ENCODE assay signal across 9 cellular contexts in genomic region chr3:141243295-141243707, GRCh38. TPM values are rescaled to one million over a fixed set of nuclear protein-coding genes. Genes with fewer than 3 reads are reported as not detected.
A peak's percentile ranks its signal among the peaks of the same experiment; 100 is the strongest.
DNase-seq lines count a peak whose midpoint lies in the region; ATAC-seq and TF ChIP-seq lines count a peak whose summit lies in the region.
"Had no signal": no experiment of that assay in that cellular context is flagged by ENCODE, and none has a peak within 500 bp of the region (broad histone marks: within the 10 kb centered on the region; RNA-seq: fewer than 3 reads in every experiment).

No MANE protein-coding gene starts in this region.

- DNase-seq in D341Med (ENCODE audit: low spot score) (peak; percentile 24), dorsolateral prefrontal cortex (peak in 7 of 10 donors; percentile 45 to 76 (median 62)), posterior vena cava (ENCODE audit: low spot score) (no peak)
- peak; percentile 72 for DNase-seq in activated CD4-positive, alpha-beta memory T cell treated with anti-CD3 and anti-CD28 coated beads for 36 hours
- peak; percentile 9 to 22 for DNase-seq in stimulated activated CD4-positive, alpha-beta T cell treated with anti-CD3 and anti-CD28 coated beads, Interleukin-15, amount 100 ng/mL, for 1 hour (ENCODE audit: low read depth in 1 of 2, low spot score in 1 of 2)
- DNase-seq: DMS53 had no signal

- peak overlapping the region in 1 of 59 donors; percentile 21 for H3K4me3 ChIP-seq in dorsolateral prefrontal cortex

- peak overlapping the region; percentile 25 for H3K4me3 Mint-ChIP-seq in activated CD4-positive, alpha-beta memory T cell treated with anti-CD3 and anti-CD28 coated beads for 36 hours

- peaks cover 3% of the 10 kb centered on the region for H3K36me3 Mint-ChIP-seq in activated CD4-positive, alpha-beta memory T cell treated with anti-CD3 and anti-CD28 coated beads for 36 hours

- POLR2A ChIA-PET in activated CD4-positive, alpha-beta memory T cell treated with anti-CD3 and anti-CD28 coated beads for 36 hours (lab: Charles Lee) = interaction anchor here (2.2 kb wide), 1 partner anchor 12 kb away, joined by 8 read pairs; the partner anchor contains the start of gene PXYLP1

- H3K27ac ChIP-seq in dorsolateral prefrontal cortex = peak overlapping the region in 11 of 59 donors; percentile 3 to 64 (median 38)

- H3K27me3 Mint-ChIP-seq in activated CD4-positive, alpha-beta memory T cell treated with anti-CD3 and anti-CD28 coated beads for 36 hours = no peaks in the 10 kb centered on the region

- ATAC-seq in GM18502 (IDR thresholded peaks at IDR 0.05; ENCODE audit: poor library complexity, unreplicated experiment) = no peak
- no peak for ATAC-seq in HG03342 (IDR thresholded peaks at IDR 0.05; ENCODE audit: unreplicated experiment)
- no peak for ATAC-seq in GM21619 (IDR thresholded peaks at IDR 0.05; ENCODE audit: unreplicated experiment)

- no peaks in the 10 kb centered on the region for H3K27me3 ChIP-seq in dorsolateral prefrontal cortex

- H3K4me1 Mint-ChIP-seq in activated CD4-positive, alpha-beta memory T cell treated with anti-CD3 and anti-CD28 coated beads for 36 hours (ENCODE audit: low read depth) = peaks cover 22% of the 10 kb centered on the region

- intact Hi-C loops in activated CD4-positive, alpha-beta memory T cell treated with anti-CD3 and anti-CD28 coated beads for 36 hours (cut with micrococcal nuclease) = no loop called here
- intact Hi-C loops in dorsolateral prefrontal cortex (cut with DNase I) = no loop called here
- intact Hi-C loops in posterior vena cava (cut with DNase I) = no loop called here

- no peaks in the 10 kb centered on the region for H3K9me3 Mint-ChIP-seq in activated CD4-positive, alpha-beta memory T cell treated with anti-CD3 and anti-CD28 coated beads for 36 hours

- CTCF ChIA-PET in activated CD4-positive, alpha-beta memory T cell treated with anti-CD3 and anti-CD28 coated beads for 36 hours (lab: Charles Lee) = interaction anchor here (1.2 to 4.5 kb wide), 3 partner anchors 11 to 31 kb away, joined by 3 to 31 read pairs (median 7); partner anchors contain the start of gene PXYLP1

- H3K27ac Mint-ChIP-seq in activated CD4-positive, alpha-beta memory T cell treated with anti-CD3 and anti-CD28 coated beads for 36 hours = no peak overlapping the region

- no peak for TF ChIP-seq CTCF in dorsolateral prefrontal cortex (IDR thresholded peaks at IDR 0.05 in 54 of 56, conservative IDR thresholded peaks at IDR 0.05 in 2 of 56; ENCODE audit: low read depth in 1 of 56, partially characterized antibody in 56 of 56)

RNA-seq across cellular contexts. Expression of gene PXYLP1, which starts 11.7 kb away (rescaled TPM):
- total RNA-seq in activated CD4-positive, alpha-beta memory T cell treated with anti-CD3 and anti-CD28 coated beads for 36 hours = 10 to 100 TPM in 1 of 2 experiments, 1 to 10 TPM in 1; 9.0 to 11.6 TPM
- total RNA-seq in dorsolateral prefrontal cortex = 10 to 100 TPM; 19.8 to 55.1 (median 36.4) TPM
- 10 to 100 TPM; 11.0 to 13.8 TPM for total RNA-seq in posterior vena cava
